Comparison of ENCODE assay signal across 11 cellular contexts in the genomic region with DNA sequence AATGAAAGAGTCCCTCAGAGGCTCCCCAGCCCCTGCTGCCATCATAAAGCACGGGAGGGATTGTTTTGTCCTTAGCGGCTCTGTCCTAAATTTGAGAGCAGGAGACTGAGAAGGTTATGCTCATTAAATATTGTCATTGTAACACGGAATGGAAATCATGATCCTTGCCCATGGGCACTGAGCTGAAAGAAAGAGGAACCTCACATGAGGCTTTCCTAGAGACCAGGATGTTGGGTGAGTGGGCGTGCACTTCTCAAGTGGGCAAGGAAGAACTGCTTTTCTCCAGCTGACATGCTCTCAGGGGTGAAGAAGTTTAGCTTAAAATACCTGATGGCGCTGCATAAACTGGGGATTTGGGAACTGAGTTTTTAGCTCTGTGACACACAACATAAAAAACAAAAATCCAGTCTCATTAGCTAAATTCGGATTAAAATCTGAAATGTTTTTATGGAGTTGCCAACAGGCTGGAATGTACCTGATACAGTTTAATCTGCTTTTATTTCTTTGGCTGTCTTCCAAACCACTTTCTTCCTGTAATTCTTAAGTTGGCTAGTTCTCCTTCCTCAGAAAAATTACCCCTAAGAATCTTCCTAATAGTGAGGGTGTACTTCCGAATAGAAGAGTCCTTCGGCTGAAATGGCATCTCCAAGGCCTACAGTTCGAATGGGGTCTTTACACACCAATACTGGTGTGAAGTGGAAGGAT. TPM values are rescaled to one million over a fixed set of nuclear protein-coding genes. Genes with fewer than 3 reads are reported as not detected.
DNase-seq lines count a peak whose midpoint lies in the region; ATAC-seq and TF ChIP-seq lines count a peak whose summit lies in the region.
"Had no signal": no experiment of that assay in that cellular context is flagged by ENCODE, and none has a peak within 500 bp of the region (broad histone marks: within the 10 kb centered on the region; RNA-seq: fewer than 3 reads in every experiment).

No MANE protein-coding gene starts in this region.

- peaks cover 13% of the 10 kb centered on the region for H3K36me3 Mint-ChIP-seq in natural killer cell treated with Interleukin-12 subunit alpha and Interleukin-12 subunit beta and Interleukin-15 and Interleukin-18, amount 100 ng/mL, for 72 hours

- peak overlapping the region; percentile 61 to 63 for H3K27ac Mint-ChIP-seq in natural killer cell treated with Interleukin-12 subunit alpha and Interleukin-12 subunit beta and Interleukin-15 and Interleukin-18, amount 100 ng/mL, for 72 hours

- no peaks in the 10 kb centered on the region for H3K27me3 Mint-ChIP-seq in natural killer cell treated with Interleukin-12 subunit alpha and Interleukin-12 subunit beta and Interleukin-15 and Interleukin-18, amount 100 ng/mL, for 72 hours

- H3K4me3 Mint-ChIP-seq in natural killer cell treated with Interleukin-12 subunit alpha and Interleukin-12 subunit beta and Interleukin-15 and Interleukin-18, amount 100 ng/mL, for 72 hours, result no peak overlapping the region

- peaks cover 7 to 18% of the 10 kb centered on the region in 2 donors for H3K4me1 Mint-ChIP-seq in natural killer cell treated with Interleukin-12 subunit alpha and Interleukin-12 subunit beta and Interleukin-15 and Interleukin-18, amount 100 ng/mL, for 72 hours (ENCODE audit: low read depth in 2 of 2)

- DNase-seq in GDM1 (lab: John Stamatoyannopoulos, UW) (peak; percentile 69), OCI-M1 (lab: John Stamatoyannopoulos, UW) (peak; percentile 25), breast epithelium (ENCODE audit: low spot score in 2 of 2) (peak in 1 of 2 donors; percentile 25), prostate gland (ENCODE audit: low spot score) (no peak), cerebellar cortex (ENCODE audit: low spot score) (no peak), NCI-H1694 treated with DMSO at 0.1 percent for 48 hours (lab: John Stamatoyannopoulos, UW) (no peak)
- no peak for DNase-seq in natural killer cell treated with Interleukin-12 subunit alpha and Interleukin-12 subunit beta and Interleukin-15 and Interleukin-18, amount 100 ng/mL, for 72 hours (ENCODE audit: low spot score)
- DNase-seq: activated effector memory CD4-positive, alpha-beta T cell treated with Interleukin-2 at 50 U/mL for 16 hours; NCI-H526; stimulated activated CD4-positive, alpha-beta T cell treated with anti-CD3 and anti-CD28 coated beads, Interleukin-15, amount 100 ng/mL, for 24 hours had no signal

- H3K4me3 ChIP-seq in breast epithelium, result no peak overlapping the region
- no peak overlapping the region for H3K4me3 ChIP-seq in prostate gland

- WGBS in prostate gland, result 65% methylated on average over 9 of the region's 9 CpGs

- TF ChIP-seq POLR2A in breast epithelium (IDR thresholded peaks at IDR 0.05), result no peak
- no peak for TF ChIP-seq POLR2A in prostate gland (IDR thresholded peaks at IDR 0.05)

- H3K4me1 ChIP-seq in breast epithelium, result no peaks in the 10 kb centered on the region
- H3K4me1 ChIP-seq in prostate gland (replicated peaks), result no peaks in the 10 kb centered on the region

- peaks cover 8% of the 10 kb centered on the region for H3K36me3 ChIP-seq in breast epithelium
- no peaks in the 10 kb centered on the region for H3K36me3 ChIP-seq in prostate gland

- H3K9me3 ChIP-seq in breast epithelium, result no peaks in the 10 kb centered on the region
- H3K9me3 ChIP-seq in prostate gland, result no peaks in the 10 kb centered on the region

- H3K9me3 Mint-ChIP-seq in natural killer cell treated with Interleukin-12 subunit alpha and Interleukin-12 subunit beta and Interleukin-15 and Interleukin-18, amount 100 ng/mL, for 72 hours, result no peaks in the 10 kb centered on the region

- H3K27me3 ChIP-seq in breast epithelium (no peaks in the 10 kb centered on the region), prostate gland (replicated peaks; ENCODE audit: insufficient read depth) (no peaks in the 10 kb centered on the region)

- H3K27ac ChIP-seq in breast epithelium (peak overlapping the region; percentile 12 to 15), prostate gland (no peak overlapping the region)

- no peak for ATAC-seq in natural killer cell treated with Interleukin-12 subunit alpha and Interleukin-12 subunit beta and Interleukin-15 and Interleukin-18, amount 100 ng/mL, for 72 hours
- ATAC-seq in HG03469 (IDR thresholded peaks at IDR 0.05; ENCODE audit: unreplicated experiment), result no peak

- intact Hi-C loops in breast epithelium (cut with DNase I; ENCODE audit: low total_unique reads), result no loop called here
- intact Hi-C loops in prostate gland (cut with DNase I), result no loop called here

- TF ChIP-seq CTCF in breast epithelium (IDR thresholded peaks at IDR 0.05) (no peak), prostate gland (IDR thresholded peaks at IDR 0.05) (no peak)

RNA-seq across cellular contexts. Expression of a gene that starts 31.7 kb away (rescaled TPM):
- total RNA-seq in breast epithelium, result 10 to 100 TPM; 68.2 to 70.5 (median 69.3) TPM
- 100 to 1,000 TPM in 1 of 2 donors, 10 to 100 TPM in 1; 96.8 to 135 TPM for total RNA-seq in natural killer cell treated with Interleukin-12 subunit alpha and Interleukin-12 subunit beta and Interleukin-15 and Interleukin-18, amount 100 ng/mL, for 72 hours
- total RNA-seq in prostate gland, result 100 to 1,000 TPM in 1 of 2 donors, 10 to 100 TPM in 1; 74.6 to 102 TPM

Comparison
In these comparisons a context has a peak if more than half of its experiments do, and no peak if none do; other contexts are left out.
1. DNase-seq: peak in GDM1 (single experiment) and OCI-M1 (single experiment); none in natural killer cell treated with Interleukin-12 subunit alpha and Interleukin-12 subunit beta and Interleukin-15 and Interleukin-18, amount 100 ng/mL, for 72 hours (single experiment), prostate gland (single experiment), cerebellar cortex (single experiment) and NCI-H1694 treated with DMSO at 0.1 percent for 48 hours (single experiment).
2. H3K27ac ChIP-seq: peak in breast epithelium (2 of 2); none in prostate gland (0 of 2).